8 cellular contexts compared by ENCODE assay signal in genomic region chr9:129202613-129203555, GRCh38. TPM values are rescaled to one million over a fixed set of nuclear protein-coding genes. Genes with fewer than 3 reads are reported as not detected.
DNase-seq lines count a peak whose midpoint lies in the region; ATAC-seq, FAIRE-seq and TF ChIP-seq lines count a peak whose summit lies in the region.

No MANE protein-coding gene starts in this region.

- H3K4me2 ChIP-seq in BLaER1 treated with 17β-estradiol and CSF1 and Interleukin-3, amounts not matched to agents 10 nM and 100 nM = peak overlapping the region; percentile 37 to 72 (median 57)

- no peaks in the 10 kb centered on the region for H3K36me3 ChIP-seq in BLaER1 treated with 17β-estradiol and CSF1 and Interleukin-3, amounts not matched to agents 10 nM and 100 nM
- H3K36me3 ChIP-seq in neuron (ENCODE audit: insufficient read depth, low read length) = no peaks in the 10 kb centered on the region
- no peaks in the 10 kb centered on the region for H3K36me3 ChIP-seq in stomach

- TF ChIP-seq CTCF in stomach (IDR thresholded peaks at IDR 0.05) = peak in 1 of 7 experiments; percentile 8

- TF ChIP-seq EP300 in stomach (IDR thresholded peaks at IDR 0.05) = no peak

- H3K9me3 ChIP-seq in BLaER1 treated with 17β-estradiol and CSF1 and Interleukin-3, amounts not matched to agents 10 nM and 100 nM (replicated peaks in 1 of 11) = 0 out of 22 replicates have a peak, but pooled peaks cover 0 to 4% (median 0%) of the 10 kb centered on the region in 11 experiments
- H3K9me3 ChIP-seq in neuron (ENCODE audit: low read length) = no peaks in the 10 kb centered on the region
- H3K9me3 ChIP-seq in stomach = no peaks in the 10 kb centered on the region

- no peaks in the 10 kb centered on the region for H3K27me3 ChIP-seq in BLaER1 treated with 17β-estradiol and CSF1 and Interleukin-3, amounts not matched to agents 10 nM and 100 nM
- H3K27me3 ChIP-seq in neuron (ENCODE audit: insufficient read depth, low read length) (no peaks in the 10 kb centered on the region), stomach (no peaks in the 10 kb centered on the region)

- peak overlapping the region; percentile 78 to 97 (median 88) for H3K9ac ChIP-seq in BLaER1 treated with 17β-estradiol and CSF1 and Interleukin-3, amounts not matched to agents 10 nM and 100 nM

- DNase-seq in HTR-8/SVneo (ENCODE audit: insufficient read length, low spot score) (peak; percentile 75), SIG-M5 treated with dmso at 0.1 percent for 504 hours (lab: John Stamatoyannopoulos, UW; ENCODE audit: unreplicated experiment) (peak; percentile 65), activated gamma-delta T cell treated with Interleukin-2 at 50 U/mL for 16 hours (peak; percentile 87), frontal cortex (ENCODE audit: low spot score in 2 of 2) (peak; percentile 84 to 90), stomach (peak; percentile 87)

- peaks cover under 1 to 28% (median 12%) of the 10 kb centered on the region in 10 experiments; a peak in 19 of 20 replicates for H3K4me1 ChIP-seq in BLaER1 treated with 17β-estradiol and CSF1 and Interleukin-3, amounts not matched to agents 10 nM and 100 nM
- H3K4me1 ChIP-seq in neuron (ENCODE audit: insufficient read depth, low read length) (no peaks in the 10 kb centered on the region), stomach (peaks cover 5 to 21% (median 12%) of the 10 kb centered on the region in 4 donors)

- intact Hi-C loops in stomach (cut with DNase I; ENCODE audit: low total_unique reads) = loop anchor here (10.0 kb wide), 1 partner anchor 112 kb away; no protein-coding TSS in a partner anchor

- FAIRE-seq in HTR-8/SVneo (lab: Jason Lieb, UNC) (no peak), frontal cortex (lab: Jason Lieb, UNC) (no peak)

- H3K4me3 ChIP-seq in BLaER1 treated with 17β-estradiol and CSF1 and Interleukin-3, amounts not matched to agents 10 nM and 100 nM = peak overlapping the region; percentile 55 to 74 (median 62)
- H3K4me3 ChIP-seq in neuron (ENCODE audit: low read length) = peak overlapping the region; percentile 57
- H3K4me3 ChIP-seq in stomach = peak overlapping the region; percentile 48 to 79 (median 66)

- H4K20me1 ChIP-seq in BLaER1 treated with 17β-estradiol and CSF1 and Interleukin-3, amounts not matched to agents 10 nM and 100 nM = no peaks in the 10 kb centered on the region

- WGBS in stomach, 5 donors = 5 to 14% (median 6%) methylated on average over 13 to 57 of the region's 57 CpGs

- peak; percentile 81 for ATAC-seq in GM19397 (IDR thresholded peaks at IDR 0.05; ENCODE audit: unreplicated experiment)

- peak overlapping the region; percentile 75 to 94 (median 89) for H3K27ac ChIP-seq in BLaER1 treated with 17β-estradiol and CSF1 and Interleukin-3, amounts not matched to agents 10 nM and 100 nM
- H3K27ac ChIP-seq in stomach = peak overlapping the region; percentile 89 to 96 (median 93)

- TF ChIP-seq POLR2A in stomach (IDR thresholded peaks at IDR 0.05) = no peak

- peak overlapping the region; percentile 94 for H2AFZ ChIP-seq in neuron (ENCODE audit: low read depth, low read length)

RNA-seq across cellular contexts. Expression of gene IER5L, which starts 24.8 kb away (rescaled TPM):
- 33.8 TPM for total RNA-seq in frontal cortex
- total RNA-seq in stomach = 10 to 100 TPM in 1 of 5 donors, 1 to 10 TPM in 4; 2.6 to 30.4 (median 4.5) TPM
- 10 to 100 TPM in 2 of 3 donors, 1 to 10 TPM in 1; 7.2 to 25.1 (median 17.0) TPM for polyA plus RNA-seq in stomach

Comparison
In these comparisons a context has a peak if more than half of its experiments do, and no peak if none do; other contexts are left out.
1. Peak in every context shown above with its lines: DNase-seq, ATAC-seq, H3K4me3 ChIP-seq and H3K27ac ChIP-seq.